ENCODE assay signal across 11 cellular contexts in genomic region chr1:25131794-25132193, GRCh38.
"Had no signal": no experiment of that assay in that cellular context is flagged by ENCODE, and none has a peak within 500 bp of the region (broad histone marks: within the 10 kb centered on the region; RNA-seq: fewer than 3 reads in every experiment).

No MANE protein-coding gene starts in this region.

- H3K36me3 ChIP-seq: gastroesophageal sphincter, heart right ventricle, lower lobe of right lung had no signal

- ATAC-seq: gastroesophageal sphincter, heart right ventricle, left cardiac atrium, lower lobe of right lung, sciatic nerve had no signal

- H3K4me1 ChIP-seq: gastroesophageal sphincter, lower lobe of right lung had no signal

- DNase-seq: activated CD4-positive, CD25-positive, alpha-beta regulatory T cell treated with anti-CD3 and anti-CD28 coated beads, Interleukin-2, amount 50 U/mL, for 72 hours; activated naive CD4-positive, alpha-beta T cell treated with anti-CD3 and anti-CD28 coated beads, Interleukin-2, amount 50 U/mL, for 16 hours; activated T-cell treated with anti-CD3 and anti-CD28 coated beads, Interleukin-2, amount 50 U/mL, for 24 hours; erythroblast; heart right ventricle; left cardiac atrium; lower lobe of right lung; nephron progenitor cell; T-helper 9 cell had no signal

- H3K4me3 ChIP-seq: gastroesophageal sphincter, heart right ventricle, lower lobe of right lung had no signal

- H3K9me3 ChIP-seq: gastroesophageal sphincter, heart right ventricle, lower lobe of right lung had no signal

- H3K27ac ChIP-seq: gastroesophageal sphincter, heart right ventricle, lower lobe of right lung had no signal
